Comparison of ENCODE assay signal across 8 cellular contexts in the genomic region with DNA sequence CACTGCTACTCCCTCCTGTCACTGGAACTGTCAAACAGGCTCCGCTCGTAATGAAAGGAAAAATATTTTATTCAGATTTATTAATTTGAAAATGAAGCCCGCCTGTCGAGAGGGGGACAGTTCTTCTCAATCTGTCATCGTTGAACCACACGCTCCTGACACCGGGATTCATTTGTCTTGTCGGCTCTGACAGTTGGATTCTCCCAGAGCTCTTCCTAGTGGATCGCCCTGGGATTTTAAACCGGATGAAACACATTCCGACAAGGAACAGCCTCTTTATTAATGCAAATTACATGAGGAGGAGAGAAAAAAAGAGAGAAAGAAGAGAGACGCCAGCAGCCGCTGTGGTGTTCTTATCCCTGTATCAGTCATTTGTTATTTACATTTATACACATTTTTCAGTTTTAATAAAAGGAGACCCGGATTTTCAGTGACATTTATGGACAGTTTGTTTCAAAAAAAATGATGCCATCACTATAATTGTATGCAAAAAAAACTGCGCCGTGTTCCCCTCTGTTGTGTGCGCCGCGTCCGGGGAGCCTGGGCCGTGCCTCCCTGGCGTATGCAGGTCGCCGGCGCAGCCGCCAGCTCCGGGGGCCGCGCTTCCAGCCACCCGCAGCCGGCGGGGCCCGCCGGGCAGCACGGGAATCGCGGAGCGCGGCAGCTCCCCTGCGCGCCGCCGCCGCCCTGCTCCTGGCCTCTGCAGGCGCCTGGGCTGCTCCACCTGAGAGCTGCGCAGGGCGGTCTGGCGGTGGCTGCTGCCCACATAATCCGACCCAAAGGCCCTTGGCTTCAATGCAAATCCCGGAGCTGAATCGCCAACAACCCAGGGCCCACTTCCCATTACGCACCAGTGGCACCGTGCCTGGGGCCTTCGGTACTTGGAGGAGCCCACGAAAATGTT.
DNase-seq lines count a peak whose midpoint lies in the region; ATAC-seq lines count a peak whose summit lies in the region.

No MANE protein-coding gene starts in this region.

- DNase-seq in MG63, result peak; percentile 33
- DNase-seq in caudate nucleus (lab: John Stamatoyannopoulos, UW), result peak in 30 of 61 donors; percentile 1 to 42 (median 16)
- DNase-seq in islet precursor cell, result peak; percentile 68
- no peak for DNase-seq in NCI-H1694 (lab: John Stamatoyannopoulos, UW)
- no peak for DNase-seq in GM19240 (ENCODE audit: insufficient read length, low spot score)
- DNase-seq in activated T-helper 1 cell treated with anti-CD3 and anti-CD28 coated beads, Interleukin-12 subunit alpha, Interleukin-12 subunit beta, Interleukin-2, Interleukin-4 antibody, amounts not matched to agents 30 ng/mL and 10 ng/mL and 1 ng/mL, durations not matched to agents 14 hours and 24 hours and 36 hours (ENCODE audit: low spot score), result no peak

- H3K4me1 ChIP-seq in stomach smooth muscle (ENCODE audit: control insufficient read depth, insufficient read depth, low read length), result peaks cover 8% of the 10 kb centered on the region

- H3K27ac Mint-ChIP-seq in activated T-helper 1 cell treated with anti-CD3 and anti-CD28 coated beads, Interleukin-12 subunit alpha, Interleukin-12 subunit beta, Interleukin-2, Interleukin-4 antibody, amounts not matched to agents 30 ng/mL and 10 ng/mL and 1 ng/mL, durations not matched to agents 14 hours and 24 hours and 36 hours, result no peak overlapping the region

- intact Hi-C loops in activated T-helper 1 cell treated with anti-CD3 and anti-CD28 coated beads, Interleukin-12 subunit alpha, Interleukin-12 subunit beta, Interleukin-2, Interleukin-4 antibody, amounts not matched to agents 30 ng/mL and 10 ng/mL and 1 ng/mL, durations not matched to agents 14 hours and 24 hours and 36 hours (cut with micrococcal nuclease), result no loop called here

- no peaks in the 10 kb centered on the region for H3K36me3 Mint-ChIP-seq in activated T-helper 1 cell treated with anti-CD3 and anti-CD28 coated beads, Interleukin-12 subunit alpha, Interleukin-12 subunit beta, Interleukin-2, Interleukin-4 antibody, amounts not matched to agents 30 ng/mL and 10 ng/mL and 1 ng/mL, durations not matched to agents 14 hours and 24 hours and 36 hours (ENCODE audit: low read depth)

- no peak overlapping the region for H3K4me3 Mint-ChIP-seq in activated T-helper 1 cell treated with anti-CD3 and anti-CD28 coated beads, Interleukin-12 subunit alpha, Interleukin-12 subunit beta, Interleukin-2, Interleukin-4 antibody, amounts not matched to agents 30 ng/mL and 10 ng/mL and 1 ng/mL, durations not matched to agents 14 hours and 24 hours and 36 hours

- H3K4me3 ChIP-seq in MG63 (peak overlapping the region; percentile 9; the same call in 1 of the 2 replicates), stomach smooth muscle (ENCODE audit: low read length in 2 of 2) (peak overlapping the region; percentile 71 to 75)

- peak overlapping the region; percentile 63 to 68 for H3K9ac ChIP-seq in stomach smooth muscle (ENCODE audit: low read length in 2 of 2)

- H3K27me3 Mint-ChIP-seq in activated T-helper 1 cell treated with anti-CD3 and anti-CD28 coated beads, Interleukin-12 subunit alpha, Interleukin-12 subunit beta, Interleukin-2, Interleukin-4 antibody, amounts not matched to agents 30 ng/mL and 10 ng/mL and 1 ng/mL, durations not matched to agents 14 hours and 24 hours and 36 hours (ENCODE audit: insufficient read depth), result peaks cover 7% of the 10 kb centered on the region

- H3K9me3 ChIP-seq in MG63 (no peaks in the 10 kb centered on the region), stomach smooth muscle (ENCODE audit: control insufficient read depth in 2 of 2, low read length in 2 of 2) (no peaks in the 10 kb centered on the region)

- H3K9me3 Mint-ChIP-seq in activated T-helper 1 cell treated with anti-CD3 and anti-CD28 coated beads, Interleukin-12 subunit alpha, Interleukin-12 subunit beta, Interleukin-2, Interleukin-4 antibody, amounts not matched to agents 30 ng/mL and 10 ng/mL and 1 ng/mL, durations not matched to agents 14 hours and 24 hours and 36 hours, result no peaks in the 10 kb centered on the region

- peaks cover 14% of the 10 kb centered on the region for H3K27me3 ChIP-seq in MG63
- H3K27me3 ChIP-seq in stomach smooth muscle (ENCODE audit: control insufficient read depth in 1 of 2, insufficient read depth in 2 of 2, low read length in 2 of 2), result no peaks in the 10 kb centered on the region

- no peaks in the 10 kb centered on the region for H3K36me3 ChIP-seq in MG63
- no peaks in the 10 kb centered on the region for H3K36me3 ChIP-seq in stomach smooth muscle (ENCODE audit: control insufficient read depth in 2 of 2, insufficient read depth in 2 of 2, low read length in 2 of 2)

- ATAC-seq in GM19395 (IDR thresholded peaks at IDR 0.05; ENCODE audit: unreplicated experiment), result no peak

- H3K27ac ChIP-seq in caudate nucleus (ENCODE audit: low read depth, low read length), result peak overlapping the region; percentile 28
- no peak overlapping the region for H3K27ac ChIP-seq in stomach smooth muscle (ENCODE audit: low read length)

- H3K4me1 Mint-ChIP-seq in activated T-helper 1 cell treated with anti-CD3 and anti-CD28 coated beads, Interleukin-12 subunit alpha, Interleukin-12 subunit beta, Interleukin-2, Interleukin-4 antibody, amounts not matched to agents 30 ng/mL and 10 ng/mL and 1 ng/mL, durations not matched to agents 14 hours and 24 hours and 36 hours (ENCODE audit: low read depth), result no peaks in the 10 kb centered on the region

Comparison
In these comparisons a context has a peak if more than half of its experiments do, and no peak if none do; other contexts are left out.
1. DNase-seq: peak in MG63 (single experiment) and islet precursor cell (single experiment); none in NCI-H1694 (single experiment), GM19240 (single experiment) and activated T-helper 1 cell treated with anti-CD3 and anti-CD28 coated beads, Interleukin-12 subunit alpha, Interleukin-12 subunit beta, Interleukin-2, Interleukin-4 antibody, amounts not matched to agents 30 ng/mL and 10 ng/mL and 1 ng/mL, durations not matched to agents 14 hours and 24 hours and 36 hours (single experiment).